Comparison of ENCODE assay signal across 23 cellular contexts in genomic region chr3:12705374-12705926, GRCh38. TPM values are rescaled to one million over a fixed set of nuclear protein-coding genes. Genes with fewer than 3 reads are reported as not detected.
"Had no signal": no experiment of that assay in that cellular context is flagged by ENCODE, and none has a peak within 500 bp of the region (broad histone marks: within the 10 kb centered on the region; RNA-seq: fewer than 3 reads in every experiment).

No MANE protein-coding gene starts in this region.

- H3K36me3 ChIP-seq: esophagus squamous epithelium, left lung, lower lobe of right lung, ovary, sigmoid colon, tibial artery had no signal

- ATAC-seq: stimulated activated memory B cell treated with anti-CD40 and anti-IgM and Interleukin-4, amounts not matched to agents 10 μg/mL and 1 μg/mL and 100 μg/mL, for 72 hours; stimulated activated naive CD8-positive, alpha-beta T cell treated with anti-CD3 and anti-CD28 coated beads, Interleukin-15, Interleukin-2, amounts not matched to agents 100 U/mL and 50 U/mL, for 24 hours had no signal

- H3K4me3 ChIP-seq: coronary artery, esophagus squamous epithelium, left lung, lower lobe of right lung, ovary, sigmoid colon, testis, tibial artery had no signal

- H3K4me1 ChIP-seq: left lung, lower lobe of right lung, sigmoid colon, testis had no signal

- H3K27ac ChIP-seq: coronary artery, esophagus squamous epithelium, left lung, lower lobe of right lung, ovary, sigmoid colon, testis, tibial artery had no signal

- H3K27me3 Mint-ChIP-seq: type B pancreatic cell had no signal

- H3K27me3 ChIP-seq: esophagus squamous epithelium, left lung, ovary, sigmoid colon, testis, tibial artery had no signal

- H3K9me3 ChIP-seq: esophagus squamous epithelium, left lung, lower lobe of right lung, ovary, sigmoid colon, testis, tibial artery had no signal

- DNase-seq: dermis blood vessel endothelial cell; effector memory CD4-positive, alpha-beta T cell; erythroblast; esophagus squamous epithelium; foreskin melanocyte; left lung; lower lobe of right lung; naive thymus-derived CD8-positive, alpha-beta T cell; nephron progenitor cell; occipital lobe; ovary; retina; sigmoid colon; stimulated activated CD4-positive, alpha-beta T cell treated with anti-CD3 and anti-CD28 coated beads, Interleukin-4, amount 100 ng/mL, for 4 hours; stimulated activated naive CD8-positive, alpha-beta T cell treated with anti-CD3 and anti-CD28 coated beads, Interleukin-15, Interleukin-2, amounts not matched to agents 100 U/mL and 50 U/mL, for 24 hours; testis; tibial artery had no signal

- H3K36me3 Mint-ChIP-seq: naive thymus-derived CD8-positive, alpha-beta T cell; stimulated activated memory B cell treated with anti-CD40 and anti-IgM and Interleukin-4, amounts not matched to agents 10 μg/mL and 1 μg/mL and 100 μg/mL, for 72 hours; type B pancreatic cell had no signal

- H3K27ac Mint-ChIP-seq: naive thymus-derived CD8-positive, alpha-beta T cell; nephron progenitor cell; stimulated activated memory B cell treated with anti-CD40 and anti-IgM and Interleukin-4, amounts not matched to agents 10 μg/mL and 1 μg/mL and 100 μg/mL, for 72 hours; type B pancreatic cell had no signal

- H3K4me1 Mint-ChIP-seq: stimulated activated memory B cell treated with anti-CD40 and anti-IgM and Interleukin-4, amounts not matched to agents 10 μg/mL and 1 μg/mL and 100 μg/mL, for 72 hours had no signal

- H3K4me3 Mint-ChIP-seq: naive thymus-derived CD8-positive, alpha-beta T cell; nephron progenitor cell; stimulated activated memory B cell treated with anti-CD40 and anti-IgM and Interleukin-4, amounts not matched to agents 10 μg/mL and 1 μg/mL and 100 μg/mL, for 72 hours; type B pancreatic cell had no signal

RNA-seq across cellular contexts. Expression of gene TMEM40, which starts 53.6 kb away (rescaled TPM):
- total RNA-seq: dermis blood vessel endothelial cell; mesenteric fat pad; myocyte; naive thymus-derived CD8-positive, alpha-beta T cell; occipital lobe; pulmonary artery endothelial cell; sigmoid colon had no signal
- polyA plus RNA-seq: naive thymus-derived CD8-positive, alpha-beta T cell had no signal
